Comparison of ENCODE assay signal across 1 cellular context in the genomic region with DNA sequence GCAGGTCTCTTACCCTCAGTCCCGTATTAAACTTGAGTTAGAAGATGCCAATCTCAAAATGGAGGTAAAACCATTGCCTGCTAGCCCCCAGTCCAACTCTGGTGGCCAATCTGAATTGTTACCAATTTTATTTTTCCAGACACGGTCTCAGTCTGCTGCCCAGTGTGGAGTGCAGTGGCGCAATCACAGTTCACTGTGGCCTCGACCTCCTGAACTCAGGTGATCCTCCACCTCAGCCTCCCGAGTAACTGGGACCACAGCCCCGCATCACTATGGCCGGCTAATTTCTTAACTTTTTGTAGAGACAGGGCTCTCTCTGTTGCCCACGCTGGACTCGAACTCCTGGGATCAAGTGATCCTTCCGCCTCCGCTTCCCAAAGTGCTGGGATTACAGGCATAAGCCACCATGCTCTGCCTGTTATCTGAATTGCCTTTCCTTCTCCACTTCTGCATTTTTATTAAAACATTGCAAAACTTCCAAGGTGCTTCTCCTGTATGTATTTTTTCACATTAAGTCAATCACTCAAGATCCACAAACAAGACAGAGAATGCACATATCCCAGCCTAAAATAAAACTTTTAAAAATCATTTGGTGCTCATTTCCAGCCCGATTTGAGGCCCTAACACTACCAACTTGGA.
A peak's percentile ranks its signal among the peaks of the same experiment; 100 is the strongest.
TF ChIP-seq lines count a peak whose summit lies in the region.

No MANE protein-coding gene starts in this region.

TF ChIP-seq in HepG2, 621 proteins besides CTCF, POLR2A, EP300 and RAD21 (continued from another document):
- TF ChIP-seq, protein P1, sequence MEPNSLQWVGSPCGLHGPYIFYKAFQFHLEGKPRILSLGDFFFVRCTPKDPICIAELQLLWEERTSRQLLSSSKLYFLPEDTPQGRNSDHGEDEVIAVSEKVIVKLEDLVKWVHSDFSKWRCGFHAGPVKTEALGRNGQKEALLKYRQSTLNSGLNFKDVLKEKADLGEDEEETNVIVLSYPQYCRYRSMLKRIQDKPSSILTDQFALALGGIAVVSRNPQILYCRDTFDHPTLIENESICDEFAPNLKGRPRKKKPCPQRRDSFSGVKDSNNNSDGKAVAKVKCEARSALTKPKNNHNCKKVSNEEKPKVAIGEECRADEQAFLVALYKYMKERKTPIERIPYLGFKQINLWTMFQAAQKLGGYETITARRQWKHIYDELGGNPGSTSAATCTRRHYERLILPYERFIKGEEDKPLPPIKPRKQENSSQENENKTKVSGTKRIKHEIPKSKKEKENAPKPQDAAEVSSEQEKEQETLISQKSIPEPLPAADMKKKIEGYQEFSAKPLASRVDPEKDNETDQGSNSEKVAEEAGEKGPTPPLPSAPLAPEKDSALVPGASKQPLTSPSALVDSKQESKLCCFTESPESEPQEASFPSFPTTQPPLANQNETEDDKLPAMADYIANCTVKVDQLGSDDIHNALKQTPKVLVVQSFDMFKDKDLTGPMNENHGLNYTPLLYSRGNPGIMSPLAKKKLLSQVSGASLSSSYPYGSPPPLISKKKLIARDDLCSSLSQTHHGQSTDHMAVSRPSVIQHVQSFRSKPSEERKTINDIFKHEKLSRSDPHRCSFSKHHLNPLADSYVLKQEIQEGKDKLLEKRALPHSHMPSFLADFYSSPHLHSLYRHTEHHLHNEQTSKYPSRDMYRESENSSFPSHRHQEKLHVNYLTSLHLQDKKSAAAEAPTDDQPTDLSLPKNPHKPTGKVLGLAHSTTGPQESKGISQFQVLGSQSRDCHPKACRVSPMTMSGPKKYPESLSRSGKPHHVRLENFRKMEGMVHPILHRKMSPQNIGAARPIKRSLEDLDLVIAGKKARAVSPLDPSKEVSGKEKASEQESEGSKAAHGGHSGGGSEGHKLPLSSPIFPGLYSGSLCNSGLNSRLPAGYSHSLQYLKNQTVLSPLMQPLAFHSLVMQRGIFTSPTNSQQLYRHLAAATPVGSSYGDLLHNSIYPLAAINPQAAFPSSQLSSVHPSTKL (CRISPR knock-in tag; IDR thresholded peaks at IDR 0.05), result peak; percentile 75
- TF ChIP-seq CEBPG (CRISPR knock-in tag; IDR thresholded peaks at IDR 0.05) (peak; percentile 90), ZSCAN25 (CRISPR knock-in tag; IDR thresholded peaks at IDR 0.05) (0 out of 2 replicates have a peak, but pooled peaks have one; percentile 24), NR2F1 (CRISPR knock-in tag; IDR thresholded peaks at IDR 0.05) (peak; percentile 68 to 74), ZNF292 (CRISPR knock-in tag; IDR thresholded peaks at IDR 0.05; ENCODE audit: borderline replicate concordance, low read depth) (0 out of 2 replicates have a peak, but pooled peaks have one; percentile 32), GPN1 (CRISPR knock-in tag; IDR thresholded peaks at IDR 0.05; ENCODE audit: borderline replicate concordance) (no peak), NR2F6 (IDR thresholded peaks at IDR 0.05) (peak; percentile 68), NR2F6 (CRISPR knock-in tag; IDR thresholded peaks at IDR 0.05) (peak; percentile 90), HNF4A (CRISPR knock-in tag; IDR thresholded peaks at IDR 0.05) (peak; percentile 64), KLF6 (CRISPR knock-in tag; IDR thresholded peaks at IDR 0.05) (no peak), RXRA (CRISPR knock-in tag; IDR thresholded peaks at IDR 0.05) (peak; percentile 74), KDM2A (CRISPR knock-in tag; IDR thresholded peaks at IDR 0.05; ENCODE audit: borderline replicate concordance, low read depth) (0 out of 2 replicates have a peak, but pooled peaks have one; percentile 28), RARA (CRISPR knock-in tag; IDR thresholded peaks at IDR 0.05) (peak; percentile 83), ZNF30 (CRISPR knock-in tag; IDR thresholded peaks at IDR 0.05) (no peak), GATAD2A (CRISPR knock-in tag; IDR thresholded peaks at IDR 0.05) (peak; percentile 48; the same call in 1 of the 2 replicates), SP2 (CRISPR knock-in tag; IDR thresholded peaks at IDR 0.05) (no peak), HDAC2 (CRISPR knock-in tag; IDR thresholded peaks at IDR 0.05) (peak; percentile 26; the same call in 1 of the 2 replicates), SALL1 (CRISPR knock-in tag; IDR thresholded peaks at IDR 0.05) (peak; percentile 43; the same call in 1 of the 2 replicates)
- TF ChIP-seq, protein P2, sequence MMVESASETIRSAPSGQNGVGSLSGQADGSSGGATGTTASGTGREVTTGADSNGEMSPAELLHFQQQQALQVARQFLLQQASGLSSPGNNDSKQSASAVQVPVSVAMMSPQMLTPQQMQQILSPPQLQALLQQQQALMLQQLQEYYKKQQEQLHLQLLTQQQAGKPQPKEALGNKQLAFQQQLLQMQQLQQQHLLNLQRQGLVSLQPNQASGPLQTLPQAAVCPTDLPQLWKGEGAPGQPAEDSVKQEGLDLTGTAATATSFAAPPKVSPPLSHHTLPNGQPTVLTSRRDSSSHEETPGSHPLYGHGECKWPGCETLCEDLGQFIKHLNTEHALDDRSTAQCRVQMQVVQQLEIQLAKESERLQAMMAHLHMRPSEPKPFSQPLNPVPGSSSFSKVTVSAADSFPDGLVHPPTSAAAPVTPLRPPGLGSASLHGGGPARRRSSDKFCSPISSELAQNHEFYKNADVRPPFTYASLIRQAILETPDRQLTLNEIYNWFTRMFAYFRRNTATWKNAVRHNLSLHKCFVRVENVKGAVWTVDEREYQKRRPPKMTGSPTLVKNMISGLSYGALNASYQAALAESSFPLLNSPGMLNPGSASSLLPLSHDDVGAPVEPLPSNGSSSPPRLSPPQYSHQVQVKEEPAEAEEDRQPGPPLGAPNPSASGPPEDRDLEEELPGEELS (CRISPR knock-in tag; IDR thresholded peaks at IDR 0.05), result peak; percentile 33; the same call in 1 of the 2 replicates
- TF ChIP-seq, protein P3, sequence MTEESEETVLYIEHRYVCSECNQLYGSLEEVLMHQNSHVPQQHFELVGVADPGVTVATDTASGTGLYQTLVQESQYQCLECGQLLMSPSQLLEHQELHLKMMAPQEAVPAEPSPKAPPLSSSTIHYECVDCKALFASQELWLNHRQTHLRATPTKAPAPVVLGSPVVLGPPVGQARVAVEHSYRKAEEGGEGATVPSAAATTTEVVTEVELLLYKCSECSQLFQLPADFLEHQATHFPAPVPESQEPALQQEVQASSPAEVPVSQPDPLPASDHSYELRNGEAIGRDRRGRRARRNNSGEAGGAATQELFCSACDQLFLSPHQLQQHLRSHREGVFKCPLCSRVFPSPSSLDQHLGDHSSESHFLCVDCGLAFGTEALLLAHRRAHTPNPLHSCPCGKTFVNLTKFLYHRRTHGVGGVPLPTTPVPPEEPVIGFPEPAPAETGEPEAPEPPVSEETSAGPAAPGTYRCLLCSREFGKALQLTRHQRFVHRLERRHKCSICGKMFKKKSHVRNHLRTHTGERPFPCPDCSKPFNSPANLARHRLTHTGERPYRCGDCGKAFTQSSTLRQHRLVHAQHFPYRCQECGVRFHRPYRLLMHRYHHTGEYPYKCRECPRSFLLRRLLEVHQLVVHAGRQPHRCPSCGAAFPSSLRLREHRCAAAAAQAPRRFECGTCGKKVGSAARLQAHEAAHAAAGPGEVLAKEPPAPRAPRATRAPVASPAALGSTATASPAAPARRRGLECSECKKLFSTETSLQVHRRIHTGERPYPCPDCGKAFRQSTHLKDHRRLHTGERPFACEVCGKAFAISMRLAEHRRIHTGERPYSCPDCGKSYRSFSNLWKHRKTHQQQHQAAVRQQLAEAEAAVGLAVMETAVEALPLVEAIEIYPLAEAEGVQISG (CRISPR knock-in tag; IDR thresholded peaks at IDR 0.05), result 0 out of 2 replicates have a peak, but pooled peaks have one; percentile 30
- TF ChIP-seq, protein P4, sequence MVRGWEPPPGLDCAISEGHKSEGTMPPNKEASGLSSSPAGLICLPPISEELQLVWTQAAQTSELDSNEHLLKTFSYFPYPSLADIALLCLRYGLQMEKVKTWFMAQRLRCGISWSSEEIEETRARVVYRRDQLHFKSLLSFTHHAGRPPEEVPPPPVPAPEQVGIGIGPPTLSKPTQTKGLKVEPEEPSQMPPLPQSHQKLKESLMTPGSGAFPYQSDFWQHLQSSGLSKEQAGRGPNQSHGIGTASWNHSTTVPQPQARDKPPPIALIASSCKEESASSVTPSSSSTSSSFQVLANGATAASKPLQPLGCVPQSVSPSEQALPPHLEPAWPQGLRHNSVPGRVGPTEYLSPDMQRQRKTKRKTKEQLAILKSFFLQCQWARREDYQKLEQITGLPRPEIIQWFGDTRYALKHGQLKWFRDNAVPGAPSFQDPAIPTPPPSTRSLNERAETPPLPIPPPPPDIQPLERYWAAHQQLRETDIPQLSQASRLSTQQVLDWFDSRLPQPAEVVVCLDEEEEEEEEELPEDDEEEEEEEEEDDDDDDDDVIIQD (CRISPR knock-in tag; IDR thresholded peaks at IDR 0.05; ENCODE audit: low read depth), result peak; percentile 34; the same call in 1 of the 2 replicates
- TF ChIP-seq, protein P5, sequence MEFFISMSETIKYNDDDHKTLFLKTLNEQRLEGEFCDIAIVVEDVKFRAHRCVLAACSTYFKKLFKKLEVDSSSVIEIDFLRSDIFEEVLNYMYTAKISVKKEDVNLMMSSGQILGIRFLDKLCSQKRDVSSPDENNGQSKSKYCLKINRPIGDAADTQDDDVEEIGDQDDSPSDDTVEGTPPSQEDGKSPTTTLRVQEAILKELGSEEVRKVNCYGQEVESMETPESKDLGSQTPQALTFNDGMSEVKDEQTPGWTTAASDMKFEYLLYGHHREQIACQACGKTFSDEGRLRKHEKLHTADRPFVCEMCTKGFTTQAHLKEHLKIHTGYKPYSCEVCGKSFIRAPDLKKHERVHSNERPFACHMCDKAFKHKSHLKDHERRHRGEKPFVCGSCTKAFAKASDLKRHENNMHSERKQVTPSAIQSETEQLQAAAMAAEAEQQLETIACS (CRISPR knock-in tag; IDR thresholded peaks at IDR 0.05), result 0 out of 2 replicates have a peak, but pooled peaks have one; percentile 28
TF ChIP-seq in HepG2: peak in this region for 42.
